In the genomic region with DNA sequence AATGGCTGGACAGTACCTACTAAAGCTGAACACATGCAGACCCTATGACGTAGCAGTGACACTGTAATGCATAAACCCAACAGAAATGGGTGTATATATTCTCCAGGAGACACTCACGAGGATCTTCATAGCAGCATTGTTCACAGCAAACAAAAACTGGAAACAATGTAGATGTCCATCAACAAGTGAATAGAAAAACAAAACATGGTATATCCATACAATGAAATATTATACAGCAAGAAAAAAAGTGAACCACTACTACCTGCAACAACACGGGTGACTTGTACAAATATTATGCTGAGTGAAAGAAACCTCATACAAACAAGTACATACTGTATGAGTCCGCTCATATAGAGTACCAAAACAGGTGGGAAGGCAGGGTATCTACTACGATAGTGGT, we compare ENCODE assay signal across 23 cellular contexts. TPM values are rescaled to one million over a fixed set of nuclear protein-coding genes. Genes with fewer than 3 reads are reported as not detected.
DNase-seq lines count a peak whose midpoint lies in the region; ATAC-seq, FAIRE-seq and TF ChIP-seq lines count a peak whose summit lies in the region.
"Had no signal": no experiment of that assay in that cellular context is flagged by ENCODE, and none has a peak within 500 bp of the region (broad histone marks: within the 10 kb centered on the region; RNA-seq: fewer than 3 reads in every experiment).

No MANE protein-coding gene starts in this region.

- H3K27me3 ChIP-seq in SK-N-SH (ENCODE audit: insufficient read depth), result no peaks in the 10 kb centered on the region
- H3K27me3 ChIP-seq in HepG2 (ENCODE audit: control insufficient read depth in 1 of 2, insufficient read depth in 2 of 2, low read length in 2 of 2), result no peaks in the 10 kb centered on the region; a peak in 1 of 5 replicates
- H3K27me3 ChIP-seq in right lobe of liver, result no peaks in the 10 kb centered on the region

- TF ChIP-seq RAD21 in SK-N-SH (IDR thresholded peaks at IDR 0.05; ENCODE audit: low read length) (no peak), HepG2 (CRISPR knock-in tag; IDR thresholded peaks at IDR 0.05) (no peak)

- WGBS in SK-N-SH (ENCODE audit: low lambda C conversion rate), result 47% methylated on average over 5 of the region's 5 CpGs
- WGBS in HepG2 (ENCODE audit: low lambda C conversion rate), result 11% methylated on average over 4 of the region's 5 CpGs
- WGBS in right lobe of liver (ENCODE audit: insufficient coverage, low coverage, low lambda C conversion rate, missing lambda C conversion rate), result 55% methylated on average over 5 of the region's 5 CpGs

- TF ChIP-seq CTCF in SK-N-SH (IDR thresholded peaks at IDR 0.05) (no peak), HepG2 (CRISPR knock-in tag; IDR thresholded peaks at IDR 0.05) (no peak), right lobe of liver (IDR thresholded peaks at IDR 0.05) (no peak), OCI-LY7 (conservative IDR thresholded peaks at IDR 0.05; ENCODE audit: low read length) (no peak)

- POLR2A ChIA-PET in SK-N-SH (lab: Yijun Ruan, JAX) (no interaction called here), HepG2 (lab: Yijun Ruan, JAX) (no interaction called here), OCI-LY7 (lab: Charles Lee) (interaction anchor here (0.7 kb wide), 1 partner anchor 29 kb away, joined by 3 read pairs; no protein-coding TSS in a partner anchor)

- no peak overlapping the region for H2AFZ ChIP-seq in SK-N-SH (ENCODE audit: low read depth)
- no peak overlapping the region for H2AFZ ChIP-seq in HepG2 (ENCODE audit: low read length)
- no peak overlapping the region for H2AFZ ChIP-seq in OCI-LY7 (ENCODE audit: low read length)
- H2AFZ ChIP-seq: GM23338 had no signal

- H3K4me2 ChIP-seq in SK-N-SH (no peak overlapping the region), HepG2 (ENCODE audit: low read depth, low read length) (no peak overlapping the region), OCI-LY7 (ENCODE audit: low read length) (peak overlapping the region; percentile 66)
- H3K4me2 ChIP-seq: A549, GM23338 had no signal

- H3K9ac ChIP-seq in SK-N-SH, result no peak overlapping the region
- H3K9ac ChIP-seq in HepG2 (ENCODE audit: insufficient read depth, low read depth, low read length), result no peak overlapping the region

- BruUV-seq in HepG2 (replicated peaks; lab: Mats Ljungman, UMichigan) (no TSS peak), OCI-LY7 (replicated peaks; lab: Mats Ljungman, UMichigan) (no TSS peak)

- H3K36me3 ChIP-seq in SK-N-SH (replicated peaks in 1 of 2; ENCODE audit: control insufficient read depth in 1 of 2, insufficient read depth in 2 of 2, low read length in 1 of 2) (no peaks in the 10 kb centered on the region), HepG2 (replicated peaks in 1 of 2; ENCODE audit: control insufficient read depth in 1 of 2, insufficient read depth in 2 of 2, low read length in 2 of 2) (no peaks in the 10 kb centered on the region), right lobe of liver (no peaks in the 10 kb centered on the region), OCI-LY7 (ENCODE audit: insufficient read depth, low read length) (peaks cover 16% of the 10 kb centered on the region)

- no peaks in the 10 kb centered on the region for H4K20me1 ChIP-seq in SK-N-SH (ENCODE audit: insufficient read depth)
- no peaks in the 10 kb centered on the region for H4K20me1 ChIP-seq in HepG2 (ENCODE audit: insufficient read depth, low read length)
- no peaks in the 10 kb centered on the region for H4K20me1 ChIP-seq in OCI-LY7 (ENCODE audit: insufficient read depth, low read length)

- in situ Hi-C loops in HepG2 (cut with HindIII; ENCODE audit: extremely low pct_ligation_motif_present, low pct_unique_long_range_greater_than_20kb), result no loop called here

- no peaks in the 10 kb centered on the region for H3K9me2 ChIP-seq in SK-N-SH
- H3K9me2 ChIP-seq in OCI-LY7 (ENCODE audit: insufficient read depth, low read length), result no peaks in the 10 kb centered on the region

- H3K9me3 ChIP-seq in SK-N-SH (no peaks in the 10 kb centered on the region), HepG2 (ENCODE audit: low read length) (no peaks in the 10 kb centered on the region), right lobe of liver (no peaks in the 10 kb centered on the region), OCI-LY7 (ENCODE audit: low read length) (no peaks in the 10 kb centered on the region)
- H3K9me3 ChIP-seq: A549 had no signal

- TF ChIP-seq POLR2A in HepG2 (IDR thresholded peaks at IDR 0.05; ENCODE audit: insufficient read depth in 1 of 2, low read depth in 2 of 2, low read length in 2 of 2) (no peak), right lobe of liver (IDR thresholded peaks at IDR 0.05) (no peak)

- CTCF ChIA-PET in SK-N-SH (lab: Yijun Ruan, JAX) (no interaction called here), HepG2 (lab: Yijun Ruan, JAX; ENCODE audit: low intra/inter-chr PET ratio, low total read pairs) (no interaction called here), OCI-LY7 (lab: Charles Lee; ENCODE audit: unreplicated experiment) (no interaction called here)

- H3K79me2 ChIP-seq in SK-N-SH (ENCODE audit: insufficient read depth) (no peaks in the 10 kb centered on the region), HepG2 (ENCODE audit: insufficient read depth, low read length) (no peaks in the 10 kb centered on the region), OCI-LY7 (ENCODE audit: insufficient read depth, low read depth, low read length) (peaks cover 79% of the 10 kb centered on the region)

- no peak for DNase-seq in SK-N-SH
- no peak for DNase-seq in HepG2 (ENCODE audit: low spot score)
- DNase-seq in right lobe of liver, result no peak
- no peak for DNase-seq in OCI-LY7 (ENCODE audit: low spot score)
- no peak for DNase-seq in NCI-H748 (lab: John Stamatoyannopoulos, UW; ENCODE audit: unreplicated experiment)
- no peak for DNase-seq in activated effector memory CD4-positive, alpha-beta T cell treated with anti-CD3 and anti-CD28 coated beads, Interleukin-2, amount 50 U/mL, for 16 hours
- no peak for DNase-seq in left colon
- DNase-seq: AML-193; CD4-positive, alpha-beta memory T cell; COR-L47; DMS 273 treated with DMSO at 0.1 percent for 48 hours; DMS53; GDM1; HCEC 1CT; HFFc6; IMR-90 had no signal

- ATAC-seq in SK-N-SH treated with all-trans-retinoic acid at 6 μM for 48 hours (no peak), HepG2 (no peak), right lobe of liver (no peak), left colon (no peak)
- ATAC-seq: A549, GM23338, K562 had no signal

- peaks cover 9 to 10% of the 10 kb centered on the region in 2 experiments; a peak in 2 of 4 replicates for H3K4me1 ChIP-seq in SK-N-SH (ENCODE audit: control insufficient read depth in 1 of 2, insufficient read depth in 2 of 2, low read depth in 1 of 2, low read length in 1 of 2)
- H3K4me1 ChIP-seq in HepG2 (ENCODE audit: insufficient read depth, low read length), result no peaks in the 10 kb centered on the region
- H3K4me1 ChIP-seq in right lobe of liver, result no peaks in the 10 kb centered on the region
- H3K4me1 ChIP-seq in OCI-LY7 (ENCODE audit: insufficient read depth, low read length, poor library complexity, severe bottlenecking), result peaks cover 89% of the 10 kb centered on the region
- H3K4me1 ChIP-seq: A549 had no signal

- H3K27ac ChIP-seq in SK-N-SH (ENCODE audit: low read depth in 2 of 2, low read length in 1 of 2), result no peak overlapping the region
- no peak overlapping the region for H3K27ac ChIP-seq in HepG2 (ENCODE audit: extremely low read length, insufficient read depth, low read length)
- no peak overlapping the region for H3K27ac ChIP-seq in right lobe of liver
- H3K27ac ChIP-seq in OCI-LY7 (ENCODE audit: low read depth, low read length, poor library complexity, severe bottlenecking), result peak overlapping the region; percentile 69
- H3K27ac ChIP-seq: 22Rv1, A549, HL-60 had no signal

- H3K4me3 ChIP-seq in SK-N-SH (ENCODE audit: low read depth in 2 of 2, low read length in 1 of 2) (no peak overlapping the region), HepG2 (replicated peaks in 1 of 3; ENCODE audit: insufficient read depth in 1 of 3, low read depth in 2 of 3, low read length in 3 of 3) (no peak overlapping the region), right lobe of liver (no peak overlapping the region), OCI-LY7 (ENCODE audit: low read depth, low read length, poor library complexity, severe bottlenecking) (no peak overlapping the region)
- H3K4me3 ChIP-seq: A549, GM23338, K562 had no signal

- TF ChIP-seq EP300 in SK-N-SH (IDR thresholded peaks at IDR 0.05; ENCODE audit: borderline replicate concordance in 1 of 2, low read depth in 1 of 2, low read length in 1 of 2), result no peak
- no peak for TF ChIP-seq EP300 in HepG2 (IDR thresholded peaks at IDR 0.05; ENCODE audit: low read depth in 2 of 2, low read length in 2 of 2)
- TF ChIP-seq EP300 in HepG2 (CRISPR knock-in tag; IDR thresholded peaks at IDR 0.05; ENCODE audit: borderline replicate concordance), result no peak

- H3F3A ChIP-seq in SK-N-SH (replicated peaks; ENCODE audit: insufficient read depth), result peaks cover 4% of the 10 kb centered on the region

- intact Hi-C loops in HepG2 (cut with micrococcal nuclease; ENCODE audit: unreplicated experiment) (no loop called here), right lobe of liver (cut with DNase I) (no loop called here), OCI-LY7 (cut with micrococcal nuclease; ENCODE audit: unreplicated experiment) (no loop called here), left colon (cut with DNase I, micrococcal nuclease) (no loop called here)

- no peak for FAIRE-seq in HepG2 (lab: Jason Lieb, UNC)
- FAIRE-seq: A549, H54, K562 had no signal

RNA-seq across cellular contexts. Expression of gene ARHGEF6, which starts 16.5 kb away (rescaled TPM):
- polyA plus RNA-seq in SK-N-SH (2012; rRNA removed) (2.7 and 3.9 TPM in 2 replicates), HepG2 (2011; rRNA removed) (0.01 and 0.03 TPM in 2 replicates)
- 3.7 and 3.9 TPM in 2 replicates for polyA plus RNA-seq in SK-N-SH (2012; cell fraction: cytosol; rRNA removed)
- polyA plus RNA-seq in SK-N-SH (2012; cell fraction: nucleus; rRNA removed), result 3.3 and 5.4 TPM in 2 replicates
- total RNA-seq in HepG2 (2016; rRNA removed; fragmentation: Illumina TruSeq; extraction: Trizol) (not detected in 2 replicates), right lobe of liver (1 to 10 TPM; 2.8 to 6.1 (median 3.5) TPM), OCI-LY7 (2022) (64.5 and 79.5 TPM in 2 replicates), left colon (1 to 10 TPM; 2.1 to 6.7 TPM)
- not detected in 2 replicates for total RNA-seq in HepG2 (2016; cell fraction: cytosol; rRNA removed; fragmentation: Illumina TruSeq; extraction: Trizol; ENCODE audit: low read depth)
- not detected in 2 replicates for total RNA-seq in HepG2 (2016; cell fraction: insoluble cytoplasmic fraction; rRNA removed; fragmentation: Illumina TruSeq; extraction: Trizol)
- not detected in 2 replicates for total RNA-seq in HepG2 (2016; cell fraction: membrane; rRNA removed; fragmentation: Illumina TruSeq; extraction: Trizol)
- total RNA-seq in HepG2 (2016; cell fraction: nucleus; rRNA removed; fragmentation: Illumina TruSeq; extraction: Trizol), result not detected in 2 replicates
- polyA plus RNA-seq in HepG2 (2011; cell fraction: cytosol; rRNA removed), result not detected in 2 replicates
- polyA plus RNA-seq in HepG2 (2011; cell fraction: nucleus; rRNA removed), result 0.09 and 0.10 TPM in 2 replicates
- polyA plus RNA-seq in HepG2 (2012), result 0.01 and 0.03 TPM in 2 replicates
- not detected in 2 replicates for polyA plus RNA-seq in HepG2 (2016; cell fraction: cytosol; fragmentation: Illumina TruSeq; extraction: Trizol; ENCODE audit: low read depth)
- polyA plus RNA-seq in HepG2 (2016; cell fraction: insoluble cytoplasmic fraction; fragmentation: Illumina TruSeq; extraction: Trizol; ENCODE audit: low read depth), result not detected in 2 replicates
- not detected in 2 replicates for polyA plus RNA-seq in HepG2 (2016; cell fraction: membrane; fragmentation: Illumina TruSeq; extraction: Trizol; ENCODE audit: low read depth)
- not detected in 2 replicates for polyA plus RNA-seq in HepG2 (2016; cell fraction: nucleus; fragmentation: Illumina TruSeq; extraction: Trizol; ENCODE audit: insufficient read depth, low read depth)
- 0.02 and 0.04 TPM in 2 replicates for polyA minus RNA-seq in HepG2 (2011; rRNA and poly(A)+ RNA removed; ENCODE audit: low replicate concordance)
- not detected in 2 replicates for polyA minus RNA-seq in HepG2 (2011; cell fraction: cytosol; rRNA and poly(A)+ RNA removed)
- polyA minus RNA-seq in HepG2 (2011; cell fraction: nucleus; rRNA and poly(A)+ RNA removed), result not detected in 2 replicates
- total RNA-seq in OCI-LY7 (2014; rRNA removed; shearing (Covaris generic)), result 50.8 and 52.3 TPM in 2 replicates

Comparison
In these comparisons a context has a peak if more than half of its experiments do, and no peak if none do; other contexts are left out.
1. RNA of gene ARHGEF6, which starts 16.5 kb away (total RNA-seq): 50.8 to 79.5 TPM in OCI-LY7; 2.1 to 6.7 TPM in left colon, 2.8 to 6.1 TPM in right lobe of liver and not detected in HepG2; every median in the first group is over 4 times any median in the second.